Comparison of ENCODE assay signal across 9 cellular contexts in the genomic region with DNA sequence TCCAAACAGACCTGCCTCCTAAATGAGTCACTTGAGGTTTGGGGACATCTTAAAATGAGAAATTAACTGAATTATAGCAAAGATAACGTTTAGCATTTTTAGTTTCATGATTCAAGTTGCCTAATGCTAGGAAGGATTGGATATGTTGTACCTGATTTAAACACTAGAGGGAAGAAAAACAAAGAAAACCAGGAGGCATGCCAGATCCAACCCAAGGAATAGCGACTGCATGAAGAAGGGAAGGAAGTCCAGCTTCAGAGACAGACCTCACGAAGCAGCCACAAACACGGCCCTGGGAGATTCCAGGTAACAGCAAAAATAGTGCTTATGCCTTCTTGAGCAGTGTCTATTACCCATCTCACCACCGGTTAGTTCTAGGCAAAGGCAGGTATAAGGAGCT.
DNase-seq lines count a peak whose midpoint lies in the region; ATAC-seq and TF ChIP-seq lines count a peak whose summit lies in the region.
"Had no signal": no experiment of that assay in that cellular context is flagged by ENCODE, and none has a peak within 500 bp of the region (broad histone marks: within the 10 kb centered on the region; RNA-seq: fewer than 3 reads in every experiment).

No MANE protein-coding gene starts in this region.

- H3K4me1 ChIP-seq in SK-N-SH (ENCODE audit: control insufficient read depth in 1 of 2, insufficient read depth in 2 of 2, low read depth in 1 of 2, low read length in 1 of 2) (peaks cover 0 to 3% of the 10 kb centered on the region in 2 experiments; a peak in 1 of 4 replicates), heart right ventricle (no peaks in the 10 kb centered on the region), testis (peaks cover 3% of the 10 kb centered on the region)

- TF ChIP-seq RAD21 in SK-N-SH (IDR thresholded peaks at IDR 0.05; ENCODE audit: low read length), result peak; percentile 55

- H3K9me2 ChIP-seq in SK-N-SH, result no peaks in the 10 kb centered on the region

- H3K27ac ChIP-seq in SK-N-SH (ENCODE audit: low read depth in 2 of 2, low read length in 1 of 2) (no peak overlapping the region), heart right ventricle (no peak overlapping the region), testis (no peak overlapping the region)
- H3K27ac ChIP-seq: BLaER1 treated with 17β-estradiol and CSF1 and Interleukin-3, amounts not matched to agents 10 nM and 100 nM had no signal

- H3K4me3 ChIP-seq in SK-N-SH (ENCODE audit: low read depth in 2 of 2, low read length in 1 of 2) (no peak overlapping the region), heart right ventricle (no peak overlapping the region), testis (no peak overlapping the region)
- H3K4me3 ChIP-seq: BLaER1 treated with 17β-estradiol and CSF1 and Interleukin-3, amounts not matched to agents 10 nM and 100 nM had no signal

- intact Hi-C loops in heart right ventricle (cut with DNase I), result loop anchor here in 6 of 10 donors (5.0 to 10.0 kb wide), 2 partner anchors 591 to 903 kb away; a partner anchor contains a TSS
- intact Hi-C loops in testis (cut with DNase I; ENCODE audit: low total_unique reads), result no loop called here

- no peak for TF ChIP-seq EP300 in SK-N-SH (IDR thresholded peaks at IDR 0.05; ENCODE audit: borderline replicate concordance in 1 of 2, low read depth in 1 of 2, low read length in 1 of 2)

- H3F3A ChIP-seq in SK-N-SH (replicated peaks; ENCODE audit: insufficient read depth), result no peaks in the 10 kb centered on the region

- no peaks in the 10 kb centered on the region for H4K20me1 ChIP-seq in SK-N-SH (ENCODE audit: insufficient read depth)
- H4K20me1 ChIP-seq: BLaER1 treated with 17β-estradiol and CSF1 and Interleukin-3, amounts not matched to agents 10 nM and 100 nM had no signal

- ATAC-seq in heart right ventricle, result peak in 2 of 8 donors; percentile 30 to 47
- ATAC-seq in HG03097 (IDR thresholded peaks at IDR 0.05; ENCODE audit: low FRiP score, unreplicated experiment), result no peak

- peak; percentile 50 for TF ChIP-seq CTCF in SK-N-SH (IDR thresholded peaks at IDR 0.05)
- peak in 8 of 9 donors; percentile 14 to 59 (median 50) for TF ChIP-seq CTCF in heart right ventricle (IDR thresholded peaks at IDR 0.05)
- peak in 2 of 3 experiments; percentile 48 to 54 for TF ChIP-seq CTCF in testis (IDR thresholded peaks at IDR 0.05)

- DNase-seq in NCI-H1417 (lab: John Stamatoyannopoulos, UW), result peak; percentile 6 to 51 (median 15)
- no peak for DNase-seq in NCI-H1417 treated with DMSO at 0.1 percent for 48 hours (lab: John Stamatoyannopoulos, UW)
- peak; percentile 16 for DNase-seq in SK-N-SH
- no peak for DNase-seq in heart right ventricle
- DNase-seq in testis, result peak; percentile 56
- no peak for DNase-seq in activated naive CD4-positive, alpha-beta T cell treated with Interleukin-2 at 50 U/mL for 16 hours
- no peak for DNase-seq in amniotic stem cell (lab: John Stamatoyannopoulos, UW)

- H3K9ac ChIP-seq in SK-N-SH, result no peak overlapping the region
- H3K9ac ChIP-seq: BLaER1 treated with 17β-estradiol and CSF1 and Interleukin-3, amounts not matched to agents 10 nM and 100 nM had no signal

- H3K79me2 ChIP-seq in SK-N-SH (ENCODE audit: insufficient read depth), result no peaks in the 10 kb centered on the region

- WGBS in SK-N-SH (ENCODE audit: low lambda C conversion rate), result 34% methylated on average over 5 of the region's 5 CpGs
- WGBS in heart right ventricle, 2 donors, result 24 to 33% methylated on average over 5 of the region's 5 CpGs
- WGBS in testis, 2 donors, result 39 to 48% methylated on average over 5 of the region's 5 CpGs

- H3K9me3 ChIP-seq in SK-N-SH, result no peaks in the 10 kb centered on the region
- no peaks in the 10 kb centered on the region for H3K9me3 ChIP-seq in heart right ventricle
- no peaks in the 10 kb centered on the region for H3K9me3 ChIP-seq in testis
- H3K9me3 ChIP-seq: BLaER1 treated with 17β-estradiol and CSF1 and Interleukin-3, amounts not matched to agents 10 nM and 100 nM had no signal

- CTCF ChIA-PET in SK-N-SH (lab: Yijun Ruan, JAX), result interaction anchor here (0.7 to 2.9 kb wide), 6 partner anchors 18 to 1051 kb away, joined by 3 to 16 read pairs (median 3); no protein-coding TSS in a partner anchor

- H3K4me2 ChIP-seq in SK-N-SH, result 0 out of 2 replicates have a peak overlapping the region, but pooled peaks have one; percentile 12
- H3K4me2 ChIP-seq: BLaER1 treated with 17β-estradiol and CSF1 and Interleukin-3, amounts not matched to agents 10 nM and 100 nM had no signal

- TF ChIP-seq POLR2A in testis (IDR thresholded peaks at IDR 0.05), result no peak

- no peak overlapping the region for H2AFZ ChIP-seq in SK-N-SH (ENCODE audit: low read depth)

- H3K36me3 ChIP-seq in SK-N-SH (replicated peaks in 1 of 2; ENCODE audit: control insufficient read depth in 1 of 2, insufficient read depth in 2 of 2, low read length in 1 of 2), result no peaks in the 10 kb centered on the region
- H3K36me3 ChIP-seq in heart right ventricle, result no peaks in the 10 kb centered on the region
- no peaks in the 10 kb centered on the region for H3K36me3 ChIP-seq in testis (ENCODE audit: low read depth, missing control alignments)
- H3K36me3 ChIP-seq: BLaER1 treated with 17β-estradiol and CSF1 and Interleukin-3, amounts not matched to agents 10 nM and 100 nM had no signal

- H3K27me3 ChIP-seq in SK-N-SH (ENCODE audit: insufficient read depth), result no peaks in the 10 kb centered on the region; the same call in 1 of the 2 replicates
- H3K27me3 ChIP-seq in heart right ventricle, result no peaks in the 10 kb centered on the region
- no peaks in the 10 kb centered on the region for H3K27me3 ChIP-seq in testis
- H3K27me3 ChIP-seq: BLaER1 treated with 17β-estradiol and CSF1 and Interleukin-3, amounts not matched to agents 10 nM and 100 nM had no signal

- POLR2A ChIA-PET in SK-N-SH (lab: Yijun Ruan, JAX), result no interaction called here

TF ChIP-seq in SK-N-SH, 30 proteins besides CTCF, POLR2A, EP300 and RAD21:
- no peak for TF ChIP-seq TEAD4 (IDR thresholded peaks at IDR 0.05; ENCODE audit: borderline replicate concordance, insufficient read depth)
- TF ChIP-seq NFIC (IDR thresholded peaks at IDR 0.05; ENCODE audit: borderline replicate concordance), result no peak
- peak; percentile 13; the same call in 1 of the 2 replicates for TF ChIP-seq SMC3 (IDR thresholded peaks at IDR 0.05; ENCODE audit: low read depth, low read length)

Comparison
In these comparisons a context has a peak if more than half of its experiments do, and no peak if none do; other contexts are left out.
1. DNase-seq: peak in NCI-H1417 (3 of 3), SK-N-SH (single experiment) and testis (single experiment); none in NCI-H1417 treated with DMSO at 0.1 percent for 48 hours (single experiment), heart right ventricle (0 of 2), activated naive CD4-positive, alpha-beta T cell treated with Interleukin-2 at 50 U/mL for 16 hours (single experiment) and amniotic stem cell (single experiment).
2. Peak in every context shown above with its lines, with median percentiles within 50 percentile points of each other: CTCF ChIP-seq.